Comparison of ENCODE assay signal across 8 cellular contexts in the genomic region with DNA sequence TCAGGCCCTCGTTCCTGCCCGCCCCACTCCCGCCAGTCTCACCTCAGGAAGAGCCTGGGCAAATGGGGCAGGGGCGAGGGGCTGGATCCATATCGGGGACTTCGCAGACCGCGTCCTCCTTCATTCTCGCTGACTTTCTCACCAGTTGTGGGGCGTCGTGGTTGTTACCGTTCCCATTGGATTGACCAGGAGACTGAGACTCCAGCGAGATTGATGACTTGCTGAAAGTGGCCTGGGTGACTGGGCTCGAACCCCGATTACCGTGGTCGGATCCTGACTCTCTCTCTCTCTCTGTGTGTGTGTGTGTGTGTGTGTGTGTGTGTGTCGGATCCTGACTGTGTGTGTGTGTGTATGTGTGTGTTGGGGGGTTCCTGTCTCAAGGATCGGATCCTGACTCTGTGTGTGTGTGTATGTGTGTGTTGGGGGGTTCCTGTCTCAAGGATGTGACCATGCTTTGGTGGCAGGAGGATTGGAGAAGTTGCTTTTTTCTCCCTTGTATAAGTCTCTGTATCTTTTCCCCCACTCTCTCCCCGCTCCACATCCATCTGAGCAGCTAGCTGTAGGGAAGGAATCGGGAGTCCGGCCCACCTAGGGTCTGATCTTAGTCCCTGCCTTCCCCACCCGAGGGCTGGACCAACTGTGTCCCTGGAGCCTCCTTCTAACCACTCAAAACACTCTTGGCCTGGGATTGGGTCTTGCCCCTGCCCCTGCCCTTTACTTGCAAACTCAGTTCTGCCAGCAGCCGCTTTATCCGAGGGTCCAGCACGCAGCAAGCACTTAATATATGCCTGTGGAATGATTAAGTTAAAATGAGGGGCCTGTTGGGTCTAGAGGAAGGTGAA. TPM values are rescaled to one million over a fixed set of nuclear protein-coding genes. Genes with fewer than 3 reads are reported as not detected.
DNase-seq lines count a peak whose midpoint lies in the region; ATAC-seq, FAIRE-seq and TF ChIP-seq lines count a peak whose summit lies in the region.

No MANE protein-coding gene starts in this region.

- H3K36me3 ChIP-seq in HCT116 (ENCODE audit: control insufficient read depth in 1 of 2, insufficient read depth in 2 of 2, low read length in 2 of 2) (no peaks in the 10 kb centered on the region), parathyroid adenoma (ENCODE audit: control insufficient read depth, insufficient read depth, low read length) (no peaks in the 10 kb centered on the region)

- CTCF ChIA-PET in AG04450 (lab: Charles Lee) (interaction anchor here (0.5 kb wide), 1 partner anchor 141 kb away, joined by 5 read pairs; no protein-coding TSS in a partner anchor), HCT116 (lab: Charles Lee) (no interaction called here)

- H3K4me1 ChIP-seq in HCT116 (ENCODE audit: control insufficient read depth in 1 of 2, insufficient read depth in 2 of 2, low read length in 2 of 2) = peaks cover 8 to 21% of the 10 kb centered on the region in 2 experiments
- H3K4me1 ChIP-seq in parathyroid adenoma = peaks cover 6% of the 10 kb centered on the region

- no peaks in the 10 kb centered on the region for H3K9me3 ChIP-seq in AG04450 (ENCODE audit: control insufficient read depth, insufficient read depth, low read length)
- H3K9me3 ChIP-seq in HCT116 (ENCODE audit: control insufficient read depth in 1 of 2, insufficient read depth in 1 of 2, low read depth in 1 of 2, low read length in 2 of 2) = no peaks in the 10 kb centered on the region
- no peaks in the 10 kb centered on the region for H3K9me3 ChIP-seq in parathyroid adenoma (ENCODE audit: control insufficient read depth, low read length)

- no peaks in the 10 kb centered on the region for H4K20me1 ChIP-seq in HCT116 (ENCODE audit: insufficient read depth)

- no peak for TF ChIP-seq RAD21 in HCT116 (IDR thresholded peaks at IDR 0.05; ENCODE audit: low read depth)

- H3K79me2 ChIP-seq in HCT116 (ENCODE audit: insufficient read depth, low read length) = peaks cover 13% of the 10 kb centered on the region; the same call in 1 of the 2 replicates
- H3K79me2 ChIP-seq in parathyroid adenoma = no peaks in the 10 kb centered on the region

- peak overlapping the region; percentile 96 for H3K4me3 ChIP-seq in AG04450 (ENCODE audit: low read depth, low read length)
- H3K4me3 ChIP-seq in HCT116 (replicated peaks in 1 of 2; ENCODE audit: low read depth in 1 of 2, low read length in 2 of 2) = peak overlapping the region; percentile 84 to 87
- H3K4me3 ChIP-seq in fibroblast of villous mesenchyme (ENCODE audit: low read depth, low read length) = peak overlapping the region; percentile 98
- H3K4me3 ChIP-seq in parathyroid adenoma (ENCODE audit: low read depth, low read length) = peak overlapping the region; percentile 74

- FAIRE-seq in frontal cortex (lab: Jason Lieb, UNC) = no peak

- RAD21 ChIA-PET in HCT116 (lab: Charles Lee; ENCODE audit: low non-redundant PET in 1 of 2, low total read pairs in 2 of 2, uncharacterized antibody in 2 of 2, unreplicated experiment in 2 of 2) = no interaction called here

- TF ChIP-seq CTCF in AG04450 (IDR thresholded peaks at IDR 0.05; ENCODE audit: low read depth, low read length) = no peak
- TF ChIP-seq CTCF in HCT116 (IDR thresholded peaks at IDR 0.05 in 2 of 3, conservative IDR thresholded peaks at IDR 0.05 in 1 of 3; ENCODE audit: borderline replicate concordance in 1 of 3, insufficient read depth in 1 of 3, low read depth in 2 of 3, low read length in 2 of 3) = no peak
- TF ChIP-seq CTCF in fibroblast of villous mesenchyme (IDR thresholded peaks at IDR 0.05; ENCODE audit: insufficient read depth, low read depth, low read length) = no peak
- TF ChIP-seq CTCF in parathyroid adenoma (IDR thresholded peaks at IDR 0.05) = no peak

- peak overlapping the region; percentile 88 for H3K4me2 ChIP-seq in HCT116 (ENCODE audit: low read length)
- peak overlapping the region; percentile 87 for H3K4me2 ChIP-seq in parathyroid adenoma (ENCODE audit: low read length)

- H3K27me3 ChIP-seq in AG04450 (ENCODE audit: control insufficient read depth, insufficient read depth, low read length) (no peaks in the 10 kb centered on the region), HCT116 (ENCODE audit: insufficient read depth, low read length) (no peaks in the 10 kb centered on the region), parathyroid adenoma (ENCODE audit: control insufficient read depth, insufficient read depth, low read length) (no peaks in the 10 kb centered on the region)

- no peak; the same call in 1 of the 2 replicates for ATAC-seq in HCT116
- ATAC-seq in HG03469 (IDR thresholded peaks at IDR 0.05; ENCODE audit: unreplicated experiment) = no peak
- no peak for ATAC-seq in HG03175 (IDR thresholded peaks at IDR 0.05; ENCODE audit: unreplicated experiment)

- POLR2A ChIA-PET in AG04450 (lab: Yijun Ruan, JAX) = interaction anchor here (0.5 to 1.6 kb wide), 8 partner anchors 9 to 675 kb away, joined by 3 to 6 read pairs (median 3); a partner anchor contains a TSS
- POLR2A ChIA-PET in HCT116 (lab: Charles Lee) = interaction anchor here (1.8 kb wide), 1 partner anchor 16 kb away, joined by 6 read pairs; a partner anchor contains a TSS

- peak overlapping the region; percentile 83 for H3K9ac ChIP-seq in HCT116 (ENCODE audit: low read length)
- H3K9ac ChIP-seq in parathyroid adenoma = peak overlapping the region; percentile 28

- no peak for TF ChIP-seq POLR2A in HCT116 (IDR thresholded peaks at IDR 0.05; ENCODE audit: borderline replicate concordance, extremely low read depth, insufficient read depth, insufficient read length)

- intact Hi-C loops in HCT116 (cut with micrococcal nuclease) = no loop called here

- peak overlapping the region; percentile 65 for H3K27ac ChIP-seq in AG04450 (ENCODE audit: low read depth, low read length)
- H3K27ac ChIP-seq in HCT116 (ENCODE audit: low read depth, low read length) = peak overlapping the region; percentile 56; the same call in 1 of the 2 replicates
- peak overlapping the region; percentile 70 for H3K27ac ChIP-seq in parathyroid adenoma

- H2AFZ ChIP-seq in HCT116 (ENCODE audit: low read depth, low read length, poor library complexity, severe bottlenecking) (no peak overlapping the region), parathyroid adenoma (peak overlapping the region; percentile 74)

- no peaks in the 10 kb centered on the region for H3K9me2 ChIP-seq in HCT116 (ENCODE audit: insufficient read depth)

- TSS peak; percentile 70 for BruUV-seq in HCT116 (replicated peaks; lab: Mats Ljungman, UMichigan)

- DNase-seq in AG04450 (ENCODE audit: low read depth, low spot score) (no peak), HCT116 (ENCODE audit: low read depth, low spot score) (no peak), fibroblast of villous mesenchyme (ENCODE audit: low read depth) (peak; percentile 42), frontal cortex (ENCODE audit: low spot score in 2 of 2) (no peak)
- peak; percentile 31 to 42 for DNase-seq in activated CD4-positive, alpha-beta T cell treated with anti-CD3 and anti-CD28 coated beads, Interleukin-2, amount 50 U/mL, for 48 hours

TF ChIP-seq in HCT116, 20 proteins besides CTCF, POLR2A, EP300 and RAD21 (continues in another document):
- no peak for TF ChIP-seq EGR1 (IDR thresholded peaks at IDR 0.05; ENCODE audit: low read depth)
- TF ChIP-seq EZH2 (IDR thresholded peaks at IDR 0.05) = no peak
- TF ChIP-seq TCF7L2 (IDR thresholded peaks at IDR 0.05; ENCODE audit: borderline replicate concordance, extremely low read depth, insufficient read depth, insufficient read length) = no peak
- no peak for TF ChIP-seq SRF (IDR thresholded peaks at IDR 0.05; ENCODE audit: low read depth)
- no peak for TF ChIP-seq CBX3 (IDR thresholded peaks at IDR 0.05; ENCODE audit: low read depth)
- TF ChIP-seq, protein P1, sequence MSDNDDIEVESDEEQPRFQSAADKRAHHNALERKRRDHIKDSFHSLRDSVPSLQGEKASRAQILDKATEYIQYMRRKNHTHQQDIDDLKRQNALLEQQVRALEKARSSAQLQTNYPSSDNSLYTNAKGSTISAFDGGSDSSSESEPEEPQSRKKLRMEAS (IDR thresholded peaks at IDR 0.05) = no peak
- TF ChIP-seq SIN3A (IDR thresholded peaks at IDR 0.05; ENCODE audit: low read depth) = no peak
- TF ChIP-seq, protein P2, sequence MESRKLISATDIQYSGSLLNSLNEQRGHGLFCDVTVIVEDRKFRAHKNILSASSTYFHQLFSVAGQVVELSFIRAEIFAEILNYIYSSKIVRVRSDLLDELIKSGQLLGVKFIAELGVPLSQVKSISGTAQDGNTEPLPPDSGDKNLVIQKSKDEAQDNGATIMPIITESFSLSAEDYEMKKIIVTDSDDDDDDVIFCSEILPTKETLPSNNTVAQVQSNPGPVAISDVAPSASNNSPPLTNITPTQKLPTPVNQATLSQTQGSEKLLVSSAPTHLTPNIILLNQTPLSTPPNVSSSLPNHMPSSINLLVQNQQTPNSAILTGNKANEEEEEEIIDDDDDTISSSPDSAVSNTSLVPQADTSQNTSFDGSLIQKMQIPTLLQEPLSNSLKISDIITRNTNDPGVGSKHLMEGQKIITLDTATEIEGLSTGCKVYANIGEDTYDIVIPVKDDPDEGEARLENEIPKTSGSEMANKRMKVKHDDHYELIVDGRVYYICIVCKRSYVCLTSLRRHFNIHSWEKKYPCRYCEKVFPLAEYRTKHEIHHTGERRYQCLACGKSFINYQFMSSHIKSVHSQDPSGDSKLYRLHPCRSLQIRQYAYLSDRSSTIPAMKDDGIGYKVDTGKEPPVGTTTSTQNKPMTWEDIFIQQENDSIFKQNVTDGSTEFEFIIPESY (IDR thresholded peaks at IDR 0.05; ENCODE audit: extremely low read depth, insufficient replicate concordance, low read length) = no peak
- TF ChIP-seq ZFX (IDR thresholded peaks at IDR 0.05) = no peak
- no peak for TF ChIP-seq JUND (IDR thresholded peaks at IDR 0.05)
- no peak for TF ChIP-seq POLR2AphosphoS5 (IDR thresholded peaks at IDR 0.05; ENCODE audit: low read depth, low read length)
- no peak for TF ChIP-seq SP1 (IDR thresholded peaks at IDR 0.05; ENCODE audit: low read depth)
- TF ChIP-seq, protein P3, sequence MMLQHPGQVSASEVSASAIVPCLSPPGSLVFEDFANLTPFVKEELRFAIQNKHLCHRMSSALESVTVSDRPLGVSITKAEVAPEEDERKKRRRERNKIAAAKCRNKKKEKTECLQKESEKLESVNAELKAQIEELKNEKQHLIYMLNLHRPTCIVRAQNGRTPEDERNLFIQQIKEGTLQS (IDR thresholded peaks at IDR 0.05) = no peak
- no peak for TF ChIP-seq FOSL1 (IDR thresholded peaks at IDR 0.05; ENCODE audit: low read depth)
- TF ChIP-seq ZNF274 (IDR thresholded peaks at IDR 0.05; ENCODE audit: low read depth, low read length) = no peak

RNA-seq across cellular contexts. Expression of a gene that starts 0.6 kb away (rescaled TPM):
- 29.5 and 30.3 TPM in 2 replicates for polyA plus RNA-seq in AG04450 (2011; rRNA removed)
- 37.3 and 44.9 TPM in 2 replicates for polyA minus RNA-seq in AG04450 (2011; rRNA and poly(A)+ RNA removed)
- 8.0 TPM for total RNA-seq in HCT116 (2021; ENCODE audit: unreplicated experiment)
- 6.3 and 7.2 TPM in 2 replicates for polyA plus RNA-seq in HCT116 (2012)
- 30.9 and 48.8 TPM in 2 replicates for total RNA-seq in fibroblast of villous mesenchyme
- total RNA-seq in frontal cortex = 4.5 TPM

RNA-seq across cellular contexts. Expression of a gene that starts 16.9 kb away (rescaled TPM):
- polyA plus RNA-seq in AG04450 (2011; rRNA removed) = 5.6 and 6.2 TPM in 2 replicates
- 6.3 and 6.5 TPM in 2 replicates for polyA minus RNA-seq in AG04450 (2011; rRNA and poly(A)+ RNA removed)
- 34.9 TPM for total RNA-seq in HCT116 (2021; ENCODE audit: unreplicated experiment)
- 29.2 and 30.6 TPM in 2 replicates for polyA plus RNA-seq in HCT116 (2012)
- 9.7 and 11.2 TPM in 2 replicates for total RNA-seq in fibroblast of villous mesenchyme
- total RNA-seq in frontal cortex = 0.82 TPM

Comparison
In these comparisons a context has a peak if more than half of its experiments do, and no peak if none do; other contexts are left out.
1. DNase-seq: peak in activated CD4-positive, alpha-beta T cell treated with anti-CD3 and anti-CD28 coated beads, Interleukin-2, amount 50 U/mL, for 48 hours (2 of 2) and fibroblast of villous mesenchyme (single experiment); none in AG04450 (single experiment), HCT116 (single experiment) and frontal cortex (0 of 2).
2. Peak in every context shown above with its lines, with median percentiles within 50 percentile points of each other: H3K27ac ChIP-seq and H3K4me3 ChIP-seq.